17 cellular contexts compared by ENCODE assay signal in the genomic region with DNA sequence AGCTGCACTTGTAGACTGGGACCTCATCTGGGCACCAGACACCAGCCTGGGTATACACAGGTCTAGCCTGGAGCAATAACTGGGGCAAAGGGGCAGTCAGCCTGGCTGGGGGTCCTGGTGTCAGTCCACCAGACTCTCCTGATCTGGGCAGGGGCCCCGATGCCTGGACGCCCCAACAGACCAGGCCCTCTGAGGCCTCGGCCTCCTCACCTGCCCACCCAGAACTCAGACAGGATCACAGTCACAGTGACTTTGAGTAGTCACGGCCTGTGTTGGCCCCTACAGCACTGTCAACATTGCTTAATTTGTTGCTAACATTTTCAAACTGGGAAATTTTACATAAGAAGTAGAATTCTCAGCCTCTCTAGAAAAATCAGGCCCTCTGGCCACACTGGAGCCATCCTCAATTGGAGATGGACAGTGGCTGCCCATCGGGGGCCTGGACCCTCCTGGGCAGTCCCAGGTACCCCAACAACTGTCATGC. TPM values are rescaled to one million over a fixed set of nuclear protein-coding genes. Genes with fewer than 3 reads are reported as not detected.
A peak's percentile ranks its signal among the peaks of the same experiment; 100 is the strongest.
DNase-seq lines count a peak whose midpoint lies in the region.
"Had no signal": no experiment of that assay in that cellular context is flagged by ENCODE, and none has a peak within 500 bp of the region (broad histone marks: within the 10 kb centered on the region; RNA-seq: fewer than 3 reads in every experiment).

No MANE protein-coding gene starts in this region.

- peak overlapping the region; percentile 55 for H3K27ac Mint-ChIP-seq in activated naive CD4-positive, alpha-beta T cell treated with anti-CD3 and anti-CD28 coated beads, Interleukin-2, amount 50 U/mL, for 24 hours

- H3K27ac ChIP-seq in skeletal muscle tissue (ENCODE audit: low read depth, low read length), result peak overlapping the region; percentile 99
- H3K27ac ChIP-seq: Peyer's patch had no signal

- no peaks in the 10 kb centered on the region for H3K9me3 Mint-ChIP-seq in activated naive CD4-positive, alpha-beta T cell treated with anti-CD3 and anti-CD28 coated beads, Interleukin-2, amount 50 U/mL, for 24 hours

- H3K36me3 Mint-ChIP-seq in activated naive CD4-positive, alpha-beta T cell treated with anti-CD3 and anti-CD28 coated beads, Interleukin-2, amount 50 U/mL, for 24 hours, result peaks cover 4% of the 10 kb centered on the region

- H3K9me3 ChIP-seq in NT2/D1 (ENCODE audit: insufficient read depth, low read length) (no peaks in the 10 kb centered on the region), skeletal muscle tissue (ENCODE audit: control insufficient read depth in 3 of 3, low read length in 3 of 3) (no peaks in the 10 kb centered on the region)
- H3K9me3 ChIP-seq: Peyer's patch, tibial nerve had no signal

- peak overlapping the region; percentile 54 for H3K9ac ChIP-seq in NT2/D1 (ENCODE audit: insufficient read length, low read depth)
- peak overlapping the region; percentile 81 to 99 (median 98) for H3K9ac ChIP-seq in skeletal muscle tissue (ENCODE audit: low read depth in 1 of 3, low read length in 3 of 3)

- H3K4me3 ChIP-seq in NT2/D1 (ENCODE audit: insufficient read length, low read depth) (no peak overlapping the region), skeletal muscle tissue (ENCODE audit: low read length in 3 of 3) (peak overlapping the region; percentile 68 to 85 (median 79))
- H3K4me3 ChIP-seq: Peyer's patch, tibial nerve had no signal

- H3K27me3 ChIP-seq in NT2/D1 (ENCODE audit: insufficient read depth, insufficient read length), result no peaks in the 10 kb centered on the region
- H3K27me3 ChIP-seq in skeletal muscle tissue (ENCODE audit: control insufficient read depth in 3 of 3, insufficient read depth in 3 of 3, low read length in 3 of 3), result no peaks in the 10 kb centered on the region
- H3K27me3 ChIP-seq: Peyer's patch, tibial nerve had no signal

- H3K4me3 Mint-ChIP-seq in activated naive CD4-positive, alpha-beta T cell treated with anti-CD3 and anti-CD28 coated beads, Interleukin-2, amount 50 U/mL, for 24 hours, result no peak overlapping the region

- H3K27me3 Mint-ChIP-seq in activated naive CD4-positive, alpha-beta T cell treated with anti-CD3 and anti-CD28 coated beads, Interleukin-2, amount 50 U/mL, for 24 hours, result no peaks in the 10 kb centered on the region

- peaks cover 60% of the 10 kb centered on the region for H3K36me3 ChIP-seq in NT2/D1 (ENCODE audit: insufficient read depth, insufficient read length, low read length)
- peaks cover 41 to 60% (median 47%) of the 10 kb centered on the region in 3 donors for H3K36me3 ChIP-seq in skeletal muscle tissue (ENCODE audit: control insufficient read depth in 3 of 3, insufficient read depth in 3 of 3, low read length in 3 of 3)

- H3K4me1 ChIP-seq in NT2/D1 (ENCODE audit: insufficient read depth, insufficient read length) (peaks cover 16% of the 10 kb centered on the region), skeletal muscle tissue (ENCODE audit: control insufficient read depth in 3 of 3, insufficient read depth in 3 of 3, low read length in 3 of 3) (peaks cover 53 to 72% (median 58%) of the 10 kb centered on the region in 3 donors)

- H3K4me1 Mint-ChIP-seq in activated naive CD4-positive, alpha-beta T cell treated with anti-CD3 and anti-CD28 coated beads, Interleukin-2, amount 50 U/mL, for 24 hours, result peaks cover 66% of the 10 kb centered on the region

- DNase-seq in activated naive CD4-positive, alpha-beta T cell treated with Interleukin-2 at 50 U/mL for 16 hours, result no peak
- DNase-seq in NT2/D1 (ENCODE audit: low read depth, low spot score) (no peak), ecto neural progenitor cell (ENCODE audit: low spot score) (peak; percentile 51), LoVo (ENCODE audit: low spot score) (no peak), NCI-H748 (lab: John Stamatoyannopoulos, UW; ENCODE audit: unreplicated experiment) (no peak), midbrain (lab: John Stamatoyannopoulos, UW) (no peak)
- DNase-seq: activated T-cell treated with anti-CD3 and anti-CD28 coated beads for 4 hours, DMS 273 treated with DMSO at 0.1 percent for 48 hours, left colon, NCI-H1930, NCI-H526 treated with DMSO at 0.1 percent for 48 hours had no signal

RNA-seq across cellular contexts. Expression of gene TWF2, which starts 5.8 kb away (rescaled TPM):
- 18.8 TPM for total RNA-seq in skeletal muscle tissue

RNA-seq across cellular contexts. Expression of gene TLR9, which starts 7.7 kb away (rescaled TPM):
- total RNA-seq in skeletal muscle tissue, result not detected
- total RNA-seq: HT1080, M059J had no signal

RNA-seq across cellular contexts. Expression of gene PPM1M, which starts 12.4 kb away (rescaled TPM):
- total RNA-seq in skeletal muscle tissue, result 8.4 TPM

RNA-seq across cellular contexts. Expression of gene ALAS1, which starts 35.2 kb away (rescaled TPM):
- total RNA-seq in skeletal muscle tissue, result 31.3 TPM

RNA-seq across cellular contexts. Expression of gene WDR82, which starts 45.3 kb away (rescaled TPM):
- total RNA-seq in skeletal muscle tissue, result 69.9 TPM
